In genomic region chr9:96567203-96567700, GRCh38 we compare ENCODE assay signal across 8 cellular contexts. TPM values are rescaled to one million over a fixed set of nuclear protein-coding genes. Genes with fewer than 3 reads are reported as not detected.
A peak's percentile ranks its signal among the peaks of the same experiment; 100 is the strongest.
DNase-seq lines count a peak whose midpoint lies in the region; ATAC-seq and TF ChIP-seq lines count a peak whose summit lies in the region.

No MANE protein-coding gene starts in this region.

- H3K27ac ChIP-seq in SK-N-SH (ENCODE audit: low read depth in 2 of 2, low read length in 1 of 2) (peak overlapping the region; percentile 47 to 49; a peak in 3 of 4 replicates), fibroblast of lung (ENCODE audit: insufficient read depth, low read length) (peak overlapping the region; percentile 79)

- H3K4me1 ChIP-seq in SK-N-SH (ENCODE audit: control insufficient read depth in 1 of 2, insufficient read depth in 2 of 2, low read depth in 1 of 2, low read length in 1 of 2) (peaks cover 7% of the 10 kb centered on the region in 2 experiments; a peak in 2 of 4 replicates), fibroblast of lung (ENCODE audit: control insufficient read depth, extremely low read depth, insufficient read depth, low read length) (peaks cover 6% of the 10 kb centered on the region), neuron (ENCODE audit: insufficient read depth, low read length) (peaks cover 11% of the 10 kb centered on the region)

- intact Hi-C loops in Right ventricle myocardium inferior (cut with DNase I), result no loop called here
- intact Hi-C loops in cardiac septum (cut with DNase I), result loop anchor here (2.0 to 5.0 kb wide), 4 partner anchors 50 to 115 kb away; partner anchors contain the start of genes CDC14B, HABP4 and PRXL2C

- H3K36me3 ChIP-seq in SK-N-SH (replicated peaks in 1 of 2; ENCODE audit: control insufficient read depth in 1 of 2, insufficient read depth in 2 of 2, low read length in 1 of 2) (peaks cover 0 to 2% of the 10 kb centered on the region in 2 experiments), fibroblast of lung (ENCODE audit: control insufficient read depth, insufficient read depth, low read length) (no peaks in the 10 kb centered on the region), neuron (ENCODE audit: insufficient read depth, low read length) (peaks cover 3% of the 10 kb centered on the region)

- H3K79me2 ChIP-seq in SK-N-SH (ENCODE audit: insufficient read depth), result peaks cover 8% of the 10 kb centered on the region; the same call in 1 of the 2 replicates
- H3K79me2 ChIP-seq in fibroblast of lung (ENCODE audit: control insufficient read depth, insufficient read depth, low read length), result no peaks in the 10 kb centered on the region

- H2AFZ ChIP-seq in SK-N-SH (ENCODE audit: low read depth) (peak overlapping the region; percentile 93), fibroblast of lung (ENCODE audit: low read length) (peak overlapping the region; percentile 43), neuron (ENCODE audit: low read depth, low read length) (peak overlapping the region; percentile 100)

- H3K9me3 ChIP-seq in SK-N-SH (no peaks in the 10 kb centered on the region), fibroblast of lung (ENCODE audit: control insufficient read depth, insufficient read depth, low read depth, low read length) (no peaks in the 10 kb centered on the region), neuron (ENCODE audit: low read length) (no peaks in the 10 kb centered on the region)

- H3F3A ChIP-seq in SK-N-SH (replicated peaks; ENCODE audit: insufficient read depth), result peaks cover 4% of the 10 kb centered on the region

- peak overlapping the region; percentile 67 to 78 for H3K4me3 ChIP-seq in SK-N-SH (ENCODE audit: low read depth in 2 of 2, low read length in 1 of 2)
- H3K4me3 ChIP-seq in fibroblast of lung (replicated peaks in 1 of 4; ENCODE audit: control extremely low read depth in 1 of 4, insufficient read depth in 1 of 4, low read depth in 3 of 4, low read length in 4 of 4), result peak overlapping the region; percentile 66 to 84 (median 76)
- H3K4me3 ChIP-seq in neuron (ENCODE audit: low read length), result peak overlapping the region; percentile 93

- H4K20me1 ChIP-seq in SK-N-SH (ENCODE audit: insufficient read depth), result no peaks in the 10 kb centered on the region
- no peaks in the 10 kb centered on the region for H4K20me1 ChIP-seq in fibroblast of lung (ENCODE audit: control insufficient read depth, extremely low read depth, insufficient read depth, low read length)

- POLR2A ChIA-PET in SK-N-SH (lab: Yijun Ruan, JAX), result interaction anchor here (1.2 kb wide), 1 partner anchor 41 kb away, joined by 3 read pairs; no protein-coding TSS in a partner anchor

- CTCF ChIA-PET in SK-N-SH (lab: Yijun Ruan, JAX), result interaction anchor here (0.6 to 2.4 kb wide), 17 partner anchors 9 to 335 kb away, joined by 3 to 21 read pairs (median 4); no protein-coding TSS in a partner anchor

- DNase-seq in Right ventricle myocardium inferior (ENCODE audit: missing footprints), result no peak
- DNase-seq in cardiac septum (ENCODE audit: low spot score), result no peak
- peak; percentile 79 for DNase-seq in SK-N-SH
- peak; percentile 26 to 29 for DNase-seq in fibroblast of lung (ENCODE audit: low read depth in 2 of 2)
- DNase-seq in amniotic stem cell (lab: John Stamatoyannopoulos, UW), result no peak

- H3K9me2 ChIP-seq in SK-N-SH, result no peaks in the 10 kb centered on the region

- H3K9ac ChIP-seq in SK-N-SH, result peak overlapping the region; percentile 85
- H3K9ac ChIP-seq in fibroblast of lung (ENCODE audit: insufficient read depth, low read length), result peak overlapping the region; percentile 73

- H3K27me3 ChIP-seq in SK-N-SH (ENCODE audit: insufficient read depth) (no peaks in the 10 kb centered on the region), fibroblast of lung (ENCODE audit: control insufficient read depth, insufficient read depth, low read length) (no peaks in the 10 kb centered on the region), neuron (ENCODE audit: insufficient read depth, low read length) (no peaks in the 10 kb centered on the region)

- ATAC-seq in Right ventricle myocardium inferior (peak; percentile 1), HG02970 (IDR thresholded peaks at IDR 0.05; ENCODE audit: low FRiP score, unreplicated experiment) (peak; percentile 26), GM18858 (IDR thresholded peaks at IDR 0.05; ENCODE audit: unreplicated experiment) (no peak)

- WGBS in SK-N-SH (ENCODE audit: low lambda C conversion rate), result 14% methylated on average over 9 of the region's 20 CpGs

- TF ChIP-seq CTCF in SK-N-SH (IDR thresholded peaks at IDR 0.05), result no peak
- TF ChIP-seq CTCF in fibroblast of lung (conservative IDR thresholded peaks at IDR 0.05 in 1 of 2, IDR thresholded peaks at IDR 0.05 in 1 of 2; ENCODE audit: low read depth in 1 of 2, low read length in 2 of 2), result no peak

- H3K4me2 ChIP-seq in SK-N-SH (peak overlapping the region; percentile 99), fibroblast of lung (ENCODE audit: extremely low read depth, insufficient read depth, low read length) (peak overlapping the region; percentile 97)

- no peak for TF ChIP-seq RAD21 in SK-N-SH (IDR thresholded peaks at IDR 0.05; ENCODE audit: low read length)

- no peak for TF ChIP-seq EP300 in SK-N-SH (IDR thresholded peaks at IDR 0.05; ENCODE audit: borderline replicate concordance in 1 of 2, low read depth in 1 of 2, low read length in 1 of 2)

TF ChIP-seq in SK-N-SH, 30 proteins besides CTCF, POLR2A, EP300 and RAD21:
- TF ChIP-seq MXI1 (IDR thresholded peaks at IDR 0.05; ENCODE audit: low read depth, low read length) (no peak), GABPA (IDR thresholded peaks at IDR 0.05; ENCODE audit: low read depth) (0 out of 2 replicates have a peak, but pooled peaks have one; percentile 11)

RNA-seq across cellular contexts. Expression of gene CDC14B, which starts 52.4 kb away (rescaled TPM):
- total RNA-seq in Right ventricle myocardium inferior (14.5 TPM), cardiac septum (25.5 TPM), fibroblast of lung (46.0 and 68.5 TPM in 2 replicates)
- polyA plus RNA-seq in SK-N-SH (2012; rRNA removed) (10.1 and 10.5 TPM in 2 replicates), fibroblast of lung (31.9 and 38.0 TPM in 2 replicates)
- 13.8 and 15.5 TPM in 2 replicates for polyA plus RNA-seq in SK-N-SH (2012; cell fraction: cytosol; rRNA removed)
- polyA plus RNA-seq in SK-N-SH (2012; cell fraction: nucleus; rRNA removed), result 12.5 and 21.1 TPM in 2 replicates
- polyA plus RNA-seq in fibroblast of lung (2012), result 22.5 and 28.0 TPM in 2 replicates
- 17.7 and 27.5 TPM in 2 replicates for polyA minus RNA-seq in fibroblast of lung (ENCODE audit: low replicate concordance)

Comparison
In these comparisons a context has a peak if more than half of its experiments do, and no peak if none do; other contexts are left out.
1. DNase-seq: peak in SK-N-SH (single experiment) and fibroblast of lung (2 of 2); none in Right ventricle myocardium inferior (single experiment), cardiac septum (single experiment) and amniotic stem cell (single experiment).
2. H2AFZ ChIP-seq: peak in every context shown above with its lines; median percentile 100 in neuron; 93 in SK-N-SH; 43 in fibroblast of lung.
3. Peak in every context shown above with its lines, with median percentiles within 50 percentile points of each other: H3K4me3 ChIP-seq.